12 cellular contexts compared by ENCODE assay signal in genomic region chrX:149453030-149453429, GRCh38. TPM values are rescaled to one million over a fixed set of nuclear protein-coding genes. Genes with fewer than 3 reads are reported as not detected.
DNase-seq lines count a peak whose midpoint lies in the region; ATAC-seq, FAIRE-seq and TF ChIP-seq lines count a peak whose summit lies in the region.
"Had no signal": no experiment of that assay in that cellular context is flagged by ENCODE, and none has a peak within 500 bp of the region (broad histone marks: within the 10 kb centered on the region; RNA-seq: fewer than 3 reads in every experiment).

No MANE protein-coding gene starts in this region.

- H3K36me3 ChIP-seq in fibroblast of lung (ENCODE audit: control insufficient read depth, insufficient read depth, low read length) = no peaks in the 10 kb centered on the region
- no peaks in the 10 kb centered on the region for H3K36me3 ChIP-seq in spleen
- H3K36me3 ChIP-seq: left ventricle myocardium inferior, ovary had no signal

- intact Hi-C loops in spleen (cut with DNase I; ENCODE audit: low total_unique reads) = no loop called here

- no peaks in the 10 kb centered on the region for H3K27me3 ChIP-seq in fibroblast of lung (ENCODE audit: control insufficient read depth, insufficient read depth, low read length)
- H3K27me3 ChIP-seq in spleen (replicated peaks in 1 of 7) = no peaks in the 10 kb centered on the region
- H3K27me3 ChIP-seq: ovary had no signal

- H3K4me2 ChIP-seq in fibroblast of lung (ENCODE audit: extremely low read depth, insufficient read depth, low read length) = no peak overlapping the region

- H3K4me3 ChIP-seq in fibroblast of lung (replicated peaks in 1 of 4; ENCODE audit: control extremely low read depth in 1 of 4, insufficient read depth in 1 of 4, low read depth in 3 of 4, low read length in 4 of 4) = no peak overlapping the region
- H3K4me3 ChIP-seq in spleen = no peak overlapping the region
- H3K4me3 ChIP-seq: left ventricle myocardium inferior, ovary had no signal

- peak; percentile 1 for DNase-seq in NCI-H82 (lab: John Stamatoyannopoulos, UW)
- no peak for DNase-seq in NCI-H82 treated with DMSO at 0.1 percent for 48 hours (lab: John Stamatoyannopoulos, UW; ENCODE audit: unreplicated experiment)
- DNase-seq in SK-MEL-5 (ENCODE audit: low read depth, low spot score) = peak; percentile 29
- DNase-seq in fibroblast of lung (ENCODE audit: low read depth in 2 of 2) = peak; percentile 35 to 45
- peak; percentile 34 for DNase-seq in urothelium cell line (ENCODE audit: low spot score)
- DNase-seq in NCI-H1105 (lab: John Stamatoyannopoulos, UW) = no peak
- DNase-seq in spleen = no peak
- DNase-seq: left ventricle myocardium inferior, ovary had no signal

- no peak for TF ChIP-seq POLR2A in spleen (IDR thresholded peaks at IDR 0.05)

- WGBS in spleen, 5 donors = 66 to 95% (median 79%) methylated on average over 2 of the region's 2 CpGs

- TF ChIP-seq CTCF in fibroblast of lung (conservative IDR thresholded peaks at IDR 0.05 in 1 of 2, IDR thresholded peaks at IDR 0.05 in 1 of 2; ENCODE audit: low read depth in 1 of 2, low read length in 2 of 2) (no peak), spleen (IDR thresholded peaks at IDR 0.05 in 8 of 11, conservative IDR thresholded peaks at IDR 0.05 in 3 of 11) (no peak)

- FAIRE-seq in urothelium cell line (lab: Jason Lieb, UNC) = no peak
- FAIRE-seq: A204.1 had no signal

- no peaks in the 10 kb centered on the region for H3K79me2 ChIP-seq in fibroblast of lung (ENCODE audit: control insufficient read depth, insufficient read depth, low read length)

- in situ Hi-C loops in SK-MEL-5 (cut with HindIII; ENCODE audit: low pct_unique_long_range_greater_than_20kb, low sequenced_read_pairs) = no loop called here

- H3K9me3 ChIP-seq in fibroblast of lung (ENCODE audit: control insufficient read depth, insufficient read depth, low read depth, low read length) = no peaks in the 10 kb centered on the region
- H3K9me3 ChIP-seq in spleen = peaks cover 0 to 16% (median 0%) of the 10 kb centered on the region in 8 donors
- H3K9me3 ChIP-seq: left ventricle myocardium inferior, ovary had no signal

- no peak overlapping the region for H3K27ac ChIP-seq in fibroblast of lung (ENCODE audit: insufficient read depth, low read length)
- H3K27ac ChIP-seq in spleen = no peak overlapping the region
- H3K27ac ChIP-seq: left ventricle myocardium inferior, ovary had no signal

- H3K9ac ChIP-seq in fibroblast of lung (ENCODE audit: insufficient read depth, low read length) = no peak overlapping the region

- no peaks in the 10 kb centered on the region for H4K20me1 ChIP-seq in fibroblast of lung (ENCODE audit: control insufficient read depth, extremely low read depth, insufficient read depth, low read length)

- ATAC-seq in HG02798 (IDR thresholded peaks at IDR 0.05; ENCODE audit: poor library complexity, unreplicated experiment) = no peak
- ATAC-seq: WTC11 had no signal

- no peak overlapping the region for H2AFZ ChIP-seq in fibroblast of lung (ENCODE audit: low read length)

- H3K4me1 ChIP-seq in fibroblast of lung (ENCODE audit: control insufficient read depth, extremely low read depth, insufficient read depth, low read length) = no peaks in the 10 kb centered on the region
- H3K4me1 ChIP-seq in spleen = no peaks in the 10 kb centered on the region
- H3K4me1 ChIP-seq: left ventricle myocardium inferior had no signal

RNA-seq across cellular contexts. Expression of gene IDS, which starts 52.1 kb away (rescaled TPM):
- total RNA-seq in SK-MEL-5 (2014; rRNA removed; shearing (Covaris generic)) = 31.6 and 36.8 TPM in 2 replicates
- polyA plus RNA-seq in SK-MEL-5 (2015; cell fraction: cytosol; rRNA removed) = 50.3 and 60.6 TPM in 2 replicates
- 79.7 and 86.3 TPM in 2 replicates for polyA plus RNA-seq in SK-MEL-5 (2015; cell fraction: nucleus; rRNA removed)
- total RNA-seq in fibroblast of lung = 21.3 and 36.2 TPM in 2 replicates
- polyA plus RNA-seq in fibroblast of lung = 57.0 and 65.0 TPM in 2 replicates
- polyA plus RNA-seq in fibroblast of lung (2012) = 29.1 and 36.0 TPM in 2 replicates
- polyA minus RNA-seq in fibroblast of lung (ENCODE audit: low replicate concordance) = 100 and 114 TPM in 2 replicates
- 100 to 1,000 TPM in 2 of 7 donors, 10 to 100 TPM in 5; 78.4 to 114 (median 94.2) TPM for total RNA-seq in spleen
- polyA plus RNA-seq in spleen = 10 to 100 TPM; 22.4 to 33.9 (median 24.0) TPM

Comparison
In these comparisons a context has a peak if more than half of its experiments do, and no peak if none do; other contexts are left out.
1. DNase-seq: peak in NCI-H82 (single experiment), SK-MEL-5 (single experiment), fibroblast of lung (2 of 2) and urothelium cell line (single experiment); none in NCI-H82 treated with DMSO at 0.1 percent for 48 hours (single experiment), NCI-H1105 (single experiment) and spleen (single experiment).